Comparison of ENCODE assay signal across 1 cellular context in genomic region chr7:107967420-107967819, GRCh38.
TF ChIP-seq lines count a peak whose summit lies in the region.

No MANE protein-coding gene starts in this region.

TF ChIP-seq in HepG2, 621 proteins besides CTCF, POLR2A, EP300 and RAD21 (continued from another document):
- peak; percentile 20; the same call in 1 of the 2 replicates for TF ChIP-seq SMC3 (IDR thresholded peaks at IDR 0.05; ENCODE audit: low read length)
- TF ChIP-seq MAZ (IDR thresholded peaks at IDR 0.05; ENCODE audit: borderline replicate concordance, low read depth, low read length): no peak
- TF ChIP-seq MAZ (CRISPR knock-in tag; IDR thresholded peaks at IDR 0.05; ENCODE audit: low read depth): no peak
- TF ChIP-seq, protein P1, sequence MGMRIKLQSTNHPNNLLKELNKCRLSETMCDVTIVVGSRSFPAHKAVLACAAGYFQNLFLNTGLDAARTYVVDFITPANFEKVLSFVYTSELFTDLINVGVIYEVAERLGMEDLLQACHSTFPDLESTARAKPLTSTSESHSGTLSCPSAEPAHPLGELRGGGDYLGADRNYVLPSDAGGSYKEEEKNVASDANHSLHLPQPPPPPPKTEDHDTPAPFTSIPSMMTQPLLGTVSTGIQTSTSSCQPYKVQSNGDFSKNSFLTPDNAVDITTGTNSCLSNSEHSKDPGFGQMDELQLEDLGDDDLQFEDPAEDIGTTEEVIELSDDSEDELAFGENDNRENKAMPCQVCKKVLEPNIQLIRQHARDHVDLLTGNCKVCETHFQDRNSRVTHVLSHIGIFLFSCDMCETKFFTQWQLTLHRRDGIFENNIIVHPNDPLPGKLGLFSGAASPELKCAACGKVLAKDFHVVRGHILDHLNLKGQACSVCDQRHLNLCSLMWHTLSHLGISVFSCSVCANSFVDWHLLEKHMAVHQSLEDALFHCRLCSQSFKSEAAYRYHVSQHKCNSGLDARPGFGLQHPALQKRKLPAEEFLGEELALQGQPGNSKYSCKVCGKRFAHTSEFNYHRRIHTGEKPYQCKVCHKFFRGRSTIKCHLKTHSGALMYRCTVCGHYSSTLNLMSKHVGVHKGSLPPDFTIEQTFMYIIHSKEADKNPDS (CRISPR knock-in tag; IDR thresholded peaks at IDR 0.05): peak; percentile 53; the same call in 1 of the 2 replicates
- TF ChIP-seq SNRNP70 (IDR thresholded peaks at IDR 0.05; ENCODE audit: low read depth, low read length): no peak
- TF ChIP-seq NFKBIZ (CRISPR knock-in tag; IDR thresholded peaks at IDR 0.05): no peak
- TF ChIP-seq STAT6 (CRISPR knock-in tag; IDR thresholded peaks at IDR 0.05; ENCODE audit: borderline replicate concordance): no peak
- TF ChIP-seq DMAP1 (CRISPR knock-in tag; IDR thresholded peaks at IDR 0.05): no peak
- TF ChIP-seq HCFC1 (IDR thresholded peaks at IDR 0.05; ENCODE audit: low read depth, low read length): no peak
- peak; percentile 91; the same call in 1 of the 2 replicates for TF ChIP-seq HMG20A (CRISPR knock-in tag; IDR thresholded peaks at IDR 0.05; ENCODE audit: borderline replicate concordance)
- TF ChIP-seq, protein P2, sequence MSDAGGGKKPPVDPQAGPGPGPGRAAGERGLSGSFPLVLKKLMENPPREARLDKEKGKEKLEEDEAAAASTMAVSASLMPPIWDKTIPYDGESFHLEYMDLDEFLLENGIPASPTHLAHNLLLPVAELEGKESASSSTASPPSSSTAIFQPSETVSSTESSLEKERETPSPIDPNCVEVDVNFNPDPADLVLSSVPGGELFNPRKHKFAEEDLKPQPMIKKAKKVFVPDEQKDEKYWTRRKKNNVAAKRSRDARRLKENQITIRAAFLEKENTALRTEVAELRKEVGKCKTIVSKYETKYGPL (CRISPR knock-in tag; IDR thresholded peaks at IDR 0.05): no peak
- TF ChIP-seq SMAD9 (CRISPR knock-in tag; IDR thresholded peaks at IDR 0.05): no peak
- no peak for TF ChIP-seq ZHX2 (IDR thresholded peaks at IDR 0.05; ENCODE audit: low read depth)
- no peak for TF ChIP-seq ZHX2 (CRISPR knock-in tag; IDR thresholded peaks at IDR 0.05; ENCODE audit: borderline replicate concordance)
- TF ChIP-seq ZNF614 (CRISPR knock-in tag; IDR thresholded peaks at IDR 0.05; ENCODE audit: borderline replicate concordance): peak; percentile 69
- TF ChIP-seq MXD4 (CRISPR knock-in tag; IDR thresholded peaks at IDR 0.05): 0 out of 2 replicates have a peak, but pooled peaks have one; percentile 20
